18 cellular contexts compared by ENCODE assay signal in the genomic region with DNA sequence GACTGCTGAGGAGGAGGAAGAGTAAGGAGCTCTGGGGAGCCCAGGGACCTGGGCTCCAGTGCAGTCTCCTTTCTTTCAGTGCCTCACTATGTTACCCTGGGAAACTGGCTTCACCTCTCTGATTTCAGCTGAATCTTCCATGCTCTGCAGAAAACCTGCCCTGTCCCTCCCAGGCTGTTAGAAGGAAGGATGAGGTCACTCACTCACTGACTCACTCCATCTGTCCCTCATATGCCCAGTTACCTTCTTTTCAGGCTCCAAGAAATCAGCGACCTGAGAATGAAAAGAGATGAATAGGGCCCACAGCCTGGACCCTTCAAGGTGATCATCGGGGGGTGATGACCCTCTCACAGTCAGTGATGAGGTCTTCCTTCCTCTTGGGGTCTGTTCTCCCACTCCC. TPM values are rescaled to one million over a fixed set of nuclear protein-coding genes. Genes with fewer than 3 reads are reported as not detected.
DNase-seq lines count a peak whose midpoint lies in the region; ATAC-seq and TF ChIP-seq lines count a peak whose summit lies in the region.
"Had no signal": no experiment of that assay in that cellular context is flagged by ENCODE, and none has a peak within 500 bp of the region (broad histone marks: within the 10 kb centered on the region; RNA-seq: fewer than 3 reads in every experiment).

No MANE protein-coding gene starts in this region.

- BruUV-seq in mammary epithelial cell (replicated peaks; lab: Mats Ljungman, UMichigan) = no TSS peak

- H3K27ac Mint-ChIP-seq in activated CD4-positive, alpha-beta T cell treated with anti-CD3 and anti-CD28 coated beads, Interleukin-2, amount 10 ng/mL, durations not matched to agents 7 days and 5 days = no peak overlapping the region
- H3K27ac Mint-ChIP-seq: activated naive CD8-positive, alpha-beta T cell treated with anti-CD3 and anti-CD28 coated beads, Interleukin-2, amount 50 U/mL, for 24 hours; dendritic cell treated with granulocyte-macrophage colony-stimulating factor and Interleukin-4, amounts not matched to agents 40 ng/mL and 50 ng/mL, for 4 days; stimulated activated naive CD8-positive, alpha-beta T cell treated with anti-CD3 and anti-CD28 coated beads, Interleukin-15, amount 100 ng/mL, for 72 hours had no signal

- H3K27me3 Mint-ChIP-seq in activated CD4-positive, alpha-beta T cell treated with anti-CD3 and anti-CD28 coated beads, Interleukin-2, amount 10 ng/mL, durations not matched to agents 7 days and 5 days = peaks cover 18% of the 10 kb centered on the region

- no peak overlapping the region for H3K4me2 ChIP-seq in mammary epithelial cell (ENCODE audit: insufficient read depth, low read depth, low read length)

- no peaks in the 10 kb centered on the region for H3K9me3 Mint-ChIP-seq in activated CD4-positive, alpha-beta T cell treated with anti-CD3 and anti-CD28 coated beads, Interleukin-2, amount 10 ng/mL, durations not matched to agents 7 days and 5 days
- H3K9me3 Mint-ChIP-seq: activated naive CD8-positive, alpha-beta T cell treated with anti-CD3 and anti-CD28 coated beads, Interleukin-2, amount 50 U/mL, for 24 hours; dendritic cell treated with granulocyte-macrophage colony-stimulating factor and Interleukin-4, amounts not matched to agents 40 ng/mL and 50 ng/mL, for 4 days; stimulated activated naive CD8-positive, alpha-beta T cell treated with anti-CD3 and anti-CD28 coated beads, Interleukin-15, amount 100 ng/mL, for 72 hours had no signal

- dilution Hi-C loops in mammary epithelial cell (cut with HindIII; ENCODE audit: low sequenced_read_pairs) = no loop called here

- H3K27ac ChIP-seq in C4-2B = peak overlapping the region; percentile 73
- no peak overlapping the region for H3K27ac ChIP-seq in mammary epithelial cell (ENCODE audit: insufficient read depth, low read depth, low read length)
- H3K27ac ChIP-seq: esophagus squamous epithelium had no signal

- ATAC-seq in left colon (peak; percentile 58), GM21381 (IDR thresholded peaks at IDR 0.05; ENCODE audit: unreplicated experiment) (no peak)
- ATAC-seq: activated naive CD8-positive, alpha-beta T cell treated with anti-CD3 and anti-CD28 coated beads, Interleukin-2, amount 50 U/mL, for 24 hours; stimulated activated naive CD8-positive, alpha-beta T cell treated with anti-CD3 and anti-CD28 coated beads, Interleukin-15, amount 100 ng/mL, for 72 hours had no signal

- H3K4me1 Mint-ChIP-seq in activated CD4-positive, alpha-beta T cell treated with anti-CD3 and anti-CD28 coated beads, Interleukin-2, amount 10 ng/mL, durations not matched to agents 7 days and 5 days = peaks cover 4% of the 10 kb centered on the region
- H3K4me1 Mint-ChIP-seq: activated naive CD8-positive, alpha-beta T cell treated with anti-CD3 and anti-CD28 coated beads, Interleukin-2, amount 50 U/mL, for 24 hours had no signal

- H3K9ac ChIP-seq in mammary epithelial cell (ENCODE audit: insufficient read depth, low read length) = no peak overlapping the region

- H4K20me1 ChIP-seq in mammary epithelial cell (ENCODE audit: insufficient read depth, low read length) = no peaks in the 10 kb centered on the region

- no peaks in the 10 kb centered on the region for H3K79me2 ChIP-seq in mammary epithelial cell (ENCODE audit: insufficient read depth, low read length)

- no peaks in the 10 kb centered on the region for H3K36me3 ChIP-seq in mammary epithelial cell (ENCODE audit: insufficient read depth, low read length)
- H3K36me3 ChIP-seq: esophagus squamous epithelium had no signal

- no peaks in the 10 kb centered on the region for H3K9me3 ChIP-seq in mammary epithelial cell (replicated peaks; ENCODE audit: insufficient read depth, low read length)
- H3K9me3 ChIP-seq: esophagus squamous epithelium had no signal

- TF ChIP-seq CTCF in C4-2B (conservative IDR thresholded peaks at IDR 0.05) = no peak
- no peak for TF ChIP-seq CTCF in mammary epithelial cell (conservative IDR thresholded peaks at IDR 0.05 in 1 of 2, IDR thresholded peaks at IDR 0.05 in 1 of 2; ENCODE audit: extremely low read depth in 1 of 2, insufficient read depth in 1 of 2, low read depth in 1 of 2, low read length in 2 of 2)

- H3K4me3 Mint-ChIP-seq in activated CD4-positive, alpha-beta T cell treated with anti-CD3 and anti-CD28 coated beads, Interleukin-2, amount 10 ng/mL, durations not matched to agents 7 days and 5 days = no peak overlapping the region
- H3K4me3 Mint-ChIP-seq: activated naive CD8-positive, alpha-beta T cell treated with anti-CD3 and anti-CD28 coated beads, Interleukin-2, amount 50 U/mL, for 24 hours; dendritic cell treated with granulocyte-macrophage colony-stimulating factor and Interleukin-4, amounts not matched to agents 40 ng/mL and 50 ng/mL, for 4 days; stimulated activated naive CD8-positive, alpha-beta T cell treated with anti-CD3 and anti-CD28 coated beads, Interleukin-15, amount 100 ng/mL, for 72 hours had no signal

- intact Hi-C loops in mammary epithelial cell (cut with micrococcal nuclease) (loop anchor here (5.0 kb wide), 2 partner anchors 468 to 488 kb away; no protein-coding TSS in a partner anchor), left colon (cut with DNase I, micrococcal nuclease) (no loop called here)

- CTCF ChIA-PET in mammary epithelial cell (lab: Charles Lee; ENCODE audit: low non-redundant PET) = no interaction called here
- CTCF ChIA-PET in activated CD4-positive, alpha-beta T cell treated with anti-CD3 and anti-CD28 coated beads, Interleukin-2, amount 10 ng/mL, durations not matched to agents 7 days and 5 days (lab: Charles Lee) = no interaction called here

- no peak overlapping the region for H2AFZ ChIP-seq in mammary epithelial cell (ENCODE audit: low read depth, low read length)

- POLR2A ChIA-PET in activated CD4-positive, alpha-beta T cell treated with anti-CD3 and anti-CD28 coated beads, Interleukin-2, amount 10 ng/mL, durations not matched to agents 7 days and 5 days (lab: Charles Lee) = no interaction called here

- H3K4me1 ChIP-seq in mammary epithelial cell (ENCODE audit: insufficient read depth, low read length) = no peaks in the 10 kb centered on the region

- H3K4me3 ChIP-seq in mammary epithelial cell (replicated peaks in 1 of 3; ENCODE audit: insufficient read depth in 1 of 3, low read depth in 2 of 3, low read length in 3 of 3) = no peak overlapping the region
- H3K4me3 ChIP-seq: esophagus squamous epithelium had no signal

- H3K36me3 Mint-ChIP-seq in activated CD4-positive, alpha-beta T cell treated with anti-CD3 and anti-CD28 coated beads, Interleukin-2, amount 10 ng/mL, durations not matched to agents 7 days and 5 days (ENCODE audit: low read depth) = no peaks in the 10 kb centered on the region

- DNase-seq in HT1080 (ENCODE audit: low read depth) = peak; percentile 55
- DNase-seq in mammary epithelial cell = peak; percentile 25
- no peak for DNase-seq in left colon
- no peak for DNase-seq in activated CD8-positive, alpha-beta memory T cell treated with anti-CD3 and anti-CD28 coated beads, Interleukin-2, amount 50 U/mL, for 48 hours
- no peak for DNase-seq in midbrain (lab: John Stamatoyannopoulos, UW)
- no peak for DNase-seq in activated CD4-positive, alpha-beta T cell treated with anti-CD3 and anti-CD28 coated beads, Interleukin-2, amount 10 ng/mL, durations not matched to agents 7 days and 5 days
- DNase-seq: activated CD4-positive, alpha-beta T cell treated with anti-CD3 and anti-CD28 coated beads, Interleukin-2, amount 50 U/mL, for 1 hour; activated naive CD8-positive, alpha-beta T cell treated with anti-CD3 and anti-CD28 coated beads, Interleukin-2, amount 50 U/mL, for 24 hours; activated T-cell treated with anti-CD3 and anti-CD28 coated beads, Interleukin-2, amount 50 U/mL, for 48 hours; esophagus squamous epithelium; NCI-H774; nucleus accumbens; stimulated activated naive CD8-positive, alpha-beta T cell treated with anti-CD3 and anti-CD28 coated beads, Interleukin-15, amount 100 ng/mL, for 72 hours had no signal

- no peaks in the 10 kb centered on the region for H3K27me3 ChIP-seq in mammary epithelial cell (ENCODE audit: insufficient read depth, low read length)

- in situ Hi-C loops in mammary epithelial cell (cut with MboI; ENCODE audit: low sequenced_read_pairs in 2 of 2) = loop anchor here (10.0 kb wide), 1 partner anchor 375 kb away; no protein-coding TSS in a partner anchor

- WGBS in mammary epithelial cell (ENCODE audit: low coverage, missing lambda C conversion rate) = 73% methylated on average over 2 of the region's 2 CpGs

RNA-seq across cellular contexts. Expression of gene SFTPA2, which starts 0.5 kb away (rescaled TPM):
- not detected in 2 replicates for total RNA-seq in HT1080 (2014; rRNA removed; shearing (Covaris generic))
- polyA plus RNA-seq in HT1080 (2015; cell fraction: cytosol; rRNA removed) = 0.05 TPM in 1 of 2 replicates, not detected in the other
- polyA plus RNA-seq in HT1080 (2015; cell fraction: nucleus; rRNA removed) = not detected in 2 replicates
- total RNA-seq in mammary epithelial cell (not detected), left colon (1 to 10 TPM; 1.6 to 3.5 TPM)
- not detected for polyA plus RNA-seq in mammary epithelial cell
- polyA minus RNA-seq in mammary epithelial cell = not detected
- total RNA-seq in activated CD4-positive, alpha-beta T cell treated with anti-CD3 and anti-CD28 coated beads, Interleukin-2, amount 10 ng/mL, durations not matched to agents 7 days and 5 days = not detected
- total RNA-seq: T-helper 2 cell treated with Interferon-gamma antibody and Interleukin-4, amounts not matched to agents 100 ng/mL and 5 ng/mL, for 36 hours had no signal
- polyA plus RNA-seq: AG04450 had no signal

RNA-seq across cellular contexts. Expression of gene EIF5AL1, which starts 47.4 kb away (rescaled TPM):
- total RNA-seq in HT1080 (2014; rRNA removed; shearing (Covaris generic)) = 0.94 and 1.0 TPM in 2 replicates
- polyA plus RNA-seq in HT1080 (2015; cell fraction: cytosol; rRNA removed) = 2.5 and 3.7 TPM in 2 replicates
- polyA plus RNA-seq in HT1080 (2015; cell fraction: nucleus; rRNA removed) = 1.1 and 1.8 TPM in 2 replicates
- total RNA-seq in mammary epithelial cell = 1 to 10 TPM in 1 of 2 donors, under 1 TPM in 1; 0.67 to 1.3 TPM
- 4.1 TPM for polyA plus RNA-seq in mammary epithelial cell
- polyA minus RNA-seq in mammary epithelial cell = 3.0 TPM
- total RNA-seq in left colon = under 1 TPM; 0.09 to 0.53 TPM
- total RNA-seq in activated CD4-positive, alpha-beta T cell treated with anti-CD3 and anti-CD28 coated beads, Interleukin-2, amount 10 ng/mL, durations not matched to agents 7 days and 5 days = under 1 TPM; 0.06 to 0.37 TPM

RNA-seq across cellular contexts. Expression of gene SFTPA1, which starts 51.0 kb away (rescaled TPM):
- not detected in 2 replicates for total RNA-seq in HT1080 (2014; rRNA removed; shearing (Covaris generic))
- not detected in 2 replicates for polyA plus RNA-seq in HT1080 (2015; cell fraction: cytosol; rRNA removed)
- polyA plus RNA-seq in HT1080 (2015; cell fraction: nucleus; rRNA removed) = not detected in 2 replicates
- total RNA-seq in mammary epithelial cell (not detected), left colon (not detected)
- not detected for polyA plus RNA-seq in mammary epithelial cell
- polyA minus RNA-seq in mammary epithelial cell = not detected
- not detected for total RNA-seq in activated CD4-positive, alpha-beta T cell treated with anti-CD3 and anti-CD28 coated beads, Interleukin-2, amount 10 ng/mL, durations not matched to agents 7 days and 5 days
- total RNA-seq: esophagus squamous epithelium; T-helper 2 cell treated with Interferon-gamma antibody and Interleukin-4, amounts not matched to agents 100 ng/mL and 5 ng/mL, for 36 hours had no signal
- polyA plus RNA-seq: AG04450 had no signal

Comparison
In these comparisons a context has a peak if more than half of its experiments do, and no peak if none do; other contexts are left out.
1. DNase-seq: peak in HT1080 (single experiment) and mammary epithelial cell (single experiment); none in left colon (0 of 2), activated CD8-positive, alpha-beta memory T cell treated with anti-CD3 and anti-CD28 coated beads, Interleukin-2, amount 50 U/mL, for 48 hours (single experiment), midbrain (single experiment) and activated CD4-positive, alpha-beta T cell treated with anti-CD3 and anti-CD28 coated beads, Interleukin-2, amount 10 ng/mL, durations not matched to agents 7 days and 5 days (single experiment).